Comparison of ENCODE assay signal across 10 cellular contexts in the genomic region with DNA sequence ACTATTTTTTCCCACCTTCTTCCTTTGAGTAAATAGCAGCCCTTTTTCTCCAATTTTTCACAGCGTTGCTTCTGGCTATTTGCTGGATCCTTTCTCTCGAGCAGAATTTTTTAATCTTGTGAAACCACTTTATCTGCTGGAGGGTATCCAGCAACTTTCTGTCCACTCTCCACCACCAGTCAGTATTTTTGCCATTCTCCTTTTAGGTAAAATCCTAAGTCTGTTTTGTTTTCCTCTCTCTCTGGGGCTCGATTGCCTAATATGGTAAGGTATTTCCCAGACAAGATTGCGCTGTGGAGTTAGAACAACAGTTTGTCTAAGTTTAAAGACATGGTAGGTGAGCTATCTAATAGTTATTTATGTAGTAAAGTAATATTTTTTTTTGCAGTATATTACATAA.
DNase-seq lines count a peak whose midpoint lies in the region; ATAC-seq and TF ChIP-seq lines count a peak whose summit lies in the region.
"Had no signal": no experiment of that assay in that cellular context is flagged by ENCODE, and none has a peak within 500 bp of the region (broad histone marks: within the 10 kb centered on the region; RNA-seq: fewer than 3 reads in every experiment).

No MANE protein-coding gene starts in this region.

- peak overlapping the region; percentile 92 for H3K27ac Mint-ChIP-seq in type B pancreatic cell
- no peak overlapping the region for H3K27ac Mint-ChIP-seq in stimulated activated naive CD8-positive, alpha-beta T cell treated with anti-CD3 and anti-CD28 coated beads, Interleukin-15, amount 100 ng/mL, for 72 hours

- DNase-seq in NCI-H226 (peak; percentile 77), fibroblast of mammary gland (ENCODE audit: low read depth) (peak; percentile 63), type B pancreatic cell (ENCODE audit: extremely low spot score, unreplicated experiment) (no peak), NCI-H2029 (lab: John Stamatoyannopoulos, UW) (no peak), DMS53 treated with DMSO at 0.1 percent for 48 hours (lab: John Stamatoyannopoulos, UW; ENCODE audit: unreplicated experiment) (no peak)
- DNase-seq in stimulated activated naive CD8-positive, alpha-beta T cell treated with anti-CD3 and anti-CD28 coated beads, Interleukin-15, amount 100 ng/mL, for 72 hours = no peak

- ATAC-seq in stimulated activated naive CD8-positive, alpha-beta T cell treated with anti-CD3 and anti-CD28 coated beads, Interleukin-15, amount 100 ng/mL, for 72 hours = no peak
- ATAC-seq in HG03135 (IDR thresholded peaks at IDR 0.05; ENCODE audit: unreplicated experiment) = no peak
- ATAC-seq: HCT116, K562 had no signal

- no peaks in the 10 kb centered on the region for H3K9me3 Mint-ChIP-seq in type B pancreatic cell
- H3K9me3 Mint-ChIP-seq in stimulated activated naive CD8-positive, alpha-beta T cell treated with anti-CD3 and anti-CD28 coated beads, Interleukin-15, amount 100 ng/mL, for 72 hours = no peaks in the 10 kb centered on the region

- H3K4me3 Mint-ChIP-seq in type B pancreatic cell = peak overlapping the region; percentile 30
- no peak overlapping the region for H3K4me3 Mint-ChIP-seq in stimulated activated naive CD8-positive, alpha-beta T cell treated with anti-CD3 and anti-CD28 coated beads, Interleukin-15, amount 100 ng/mL, for 72 hours

- peak overlapping the region; percentile 37 to 61 for H3K27ac ChIP-seq in mucosa of rectum (ENCODE audit: low read depth in 2 of 2, low read length in 2 of 2)

- H3K9me3 ChIP-seq in mucosa of rectum (ENCODE audit: control insufficient read depth in 2 of 2, low read length in 2 of 2) = no peaks in the 10 kb centered on the region

- peaks cover 7% of the 10 kb centered on the region for H3K36me3 Mint-ChIP-seq in type B pancreatic cell

- no peaks in the 10 kb centered on the region for H3K27me3 Mint-ChIP-seq in type B pancreatic cell
- H3K27me3 Mint-ChIP-seq in stimulated activated naive CD8-positive, alpha-beta T cell treated with anti-CD3 and anti-CD28 coated beads, Interleukin-15, amount 100 ng/mL, for 72 hours = no peaks in the 10 kb centered on the region

- H3K4me3 ChIP-seq in fibroblast of mammary gland (ENCODE audit: control insufficient read depth, low read depth, low read length) (no peak overlapping the region), mucosa of rectum (ENCODE audit: low read length in 2 of 2) (no peak overlapping the region)
- H3K4me3 ChIP-seq: K562 had no signal

- no peak overlapping the region for H3K9ac ChIP-seq in mucosa of rectum (ENCODE audit: low read depth in 1 of 2, low read length in 2 of 2)

- H3K4me1 Mint-ChIP-seq in type B pancreatic cell (ENCODE audit: unreplicated experiment) = peaks cover 16% of the 10 kb centered on the region
- H3K4me1 Mint-ChIP-seq in stimulated activated naive CD8-positive, alpha-beta T cell treated with anti-CD3 and anti-CD28 coated beads, Interleukin-15, amount 100 ng/mL, for 72 hours = no peaks in the 10 kb centered on the region

- TF ChIP-seq CTCF in fibroblast of mammary gland (conservative IDR thresholded peaks at IDR 0.05; ENCODE audit: control insufficient read depth, insufficient read depth, low read depth, low read length) (no peak), type B pancreatic cell (conservative IDR thresholded peaks at IDR 0.05) (no peak)

- H3K27me3 ChIP-seq in mucosa of rectum (ENCODE audit: control insufficient read depth in 2 of 2, insufficient read depth in 2 of 2, low read length in 2 of 2) = no peaks in the 10 kb centered on the region

- H3K4me1 ChIP-seq in mucosa of rectum (ENCODE audit: control insufficient read depth in 2 of 2, insufficient read depth in 2 of 2, low read length in 2 of 2) = no peaks in the 10 kb centered on the region

- H3K36me3 ChIP-seq in mucosa of rectum (ENCODE audit: control insufficient read depth in 2 of 2, insufficient read depth in 2 of 2, low read length in 2 of 2) = peaks cover 8 to 9% of the 10 kb centered on the region in 2 donors

Comparison
In these comparisons a context has a peak if more than half of its experiments do, and no peak if none do; other contexts are left out.
1. DNase-seq: peak in NCI-H226 (single experiment) and fibroblast of mammary gland (single experiment); none in type B pancreatic cell (single experiment), NCI-H2029 (single experiment), stimulated activated naive CD8-positive, alpha-beta T cell treated with anti-CD3 and anti-CD28 coated beads, Interleukin-15, amount 100 ng/mL, for 72 hours (0 of 2) and DMS53 treated with DMSO at 0.1 percent for 48 hours (single experiment).